Comparison of ENCODE assay signal across 10 cellular contexts in the genomic region with DNA sequence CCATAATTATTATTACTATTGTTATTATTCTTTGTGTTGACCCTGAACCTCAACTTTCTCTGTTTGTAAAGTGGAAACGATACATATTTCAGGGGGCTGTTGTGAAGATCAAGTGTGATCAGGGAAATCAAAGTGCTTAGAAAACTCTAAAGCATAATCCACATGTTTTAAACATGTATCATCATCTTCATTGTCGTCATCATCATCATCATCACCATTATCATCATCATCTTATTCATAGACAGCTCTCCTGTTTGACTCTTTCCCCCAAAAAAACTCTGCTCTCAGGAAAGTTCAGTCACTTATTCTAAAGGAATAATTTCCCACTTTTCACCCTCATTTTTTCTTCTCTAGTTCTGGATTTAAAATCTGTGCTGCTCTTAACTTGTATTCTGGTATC. TPM values are rescaled to one million over a fixed set of nuclear protein-coding genes. Genes with fewer than 3 reads are reported as not detected.
"Had no signal": no experiment of that assay in that cellular context is flagged by ENCODE, and none has a peak within 500 bp of the region (broad histone marks: within the 10 kb centered on the region; RNA-seq: fewer than 3 reads in every experiment).

No MANE protein-coding gene starts in this region.

- H3K9ac ChIP-seq: KMS-11 had no signal

- ATAC-seq: K562 had no signal

- H3K4me2 ChIP-seq: KMS-11 had no signal

- FAIRE-seq: HTR-8/SVneo, K562 had no signal

- H3K27ac ChIP-seq: HL-60, KMS-11 had no signal

- DNase-seq: IMR-90, KBM-7, KG1 had no signal

- H3K4me3 ChIP-seq: K562 had no signal

RNA-seq across cellular contexts. Expression of gene PTPRN, which starts 5.0 kb away (rescaled TPM):
- total RNA-seq: HT-29 had no signal
- polyA plus RNA-seq: IgD-negative memory B cell had no signal

RNA-seq across cellular contexts. Expression of gene RESP18, which starts 28.3 kb away (rescaled TPM):
- total RNA-seq: HT-29, HT1080, IMR-90, K562 had no signal
- polyA plus RNA-seq: IgD-negative memory B cell, IMR-90, K562 had no signal

RNA-seq across cellular contexts. Expression of gene TUBA4B, which starts 51.2 kb away (rescaled TPM):
- total RNA-seq: HT-29, IMR-90, K562 had no signal
- polyA plus RNA-seq: IgD-negative memory B cell, IMR-90 had no signal
